7 cellular contexts compared by ENCODE assay signal in genomic region chr2:119678021-119678656, GRCh38. TPM values are rescaled to one million over a fixed set of nuclear protein-coding genes. Genes with fewer than 3 reads are reported as not detected.
DNase-seq lines count a peak whose midpoint lies in the region; ATAC-seq and TF ChIP-seq lines count a peak whose summit lies in the region.

No MANE protein-coding gene starts in this region.

- POLR2A ChIA-PET in SK-N-SH (lab: Yijun Ruan, JAX) = interaction anchor here (0.9 kb wide), 1 partner anchor 9 kb away, joined by 3 read pairs; no protein-coding TSS in a partner anchor

- peaks cover 26% of the 10 kb centered on the region for H3K4me1 Mint-ChIP-seq in stimulated activated memory B cell treated with anti-CD40 and anti-IgM and Interleukin-4, amounts not matched to agents 10 μg/mL and 1 μg/mL and 100 μg/mL, for 72 hours

- no peak for TF ChIP-seq RAD21 in SK-N-SH (IDR thresholded peaks at IDR 0.05; ENCODE audit: low read length)

- CTCF ChIA-PET in SK-N-SH (lab: Yijun Ruan, JAX) = interaction anchor here (0.9 to 1.8 kb wide), 5 partner anchors 17 to 432 kb away, joined by 3 to 7 read pairs (median 4); no protein-coding TSS in a partner anchor

- H3K9me2 ChIP-seq in SK-N-SH = no peaks in the 10 kb centered on the region

- peak overlapping the region; percentile 70; the same call in 1 of the 2 replicates for H2AFZ ChIP-seq in SK-N-SH (ENCODE audit: low read depth)

- H3K79me2 ChIP-seq in SK-N-SH (ENCODE audit: insufficient read depth) = peaks cover 19% of the 10 kb centered on the region

- H3K27ac ChIP-seq in SK-N-SH (ENCODE audit: low read depth in 2 of 2, low read length in 1 of 2) (no peak overlapping the region), tibial nerve (no peak overlapping the region)

- no peaks in the 10 kb centered on the region for H3K27me3 Mint-ChIP-seq in stimulated activated memory B cell treated with anti-CD40 and anti-IgM and Interleukin-4, amounts not matched to agents 10 μg/mL and 1 μg/mL and 100 μg/mL, for 72 hours

- peaks cover 5 to 12% of the 10 kb centered on the region in 2 experiments for H3K36me3 ChIP-seq in SK-N-SH (replicated peaks in 1 of 2; ENCODE audit: control insufficient read depth in 1 of 2, insufficient read depth in 2 of 2, low read length in 1 of 2)
- H3K36me3 ChIP-seq in tibial nerve = peaks cover 0 to 15% (median 0%) of the 10 kb centered on the region in 3 donors

- TF ChIP-seq CTCF in SK-N-SH (IDR thresholded peaks at IDR 0.05) (no peak), tibial nerve (IDR thresholded peaks at IDR 0.05) (no peak)

- TF ChIP-seq POLR2A in tibial nerve (IDR thresholded peaks at IDR 0.05) = no peak

- peaks cover 12% of the 10 kb centered on the region for H3K36me3 Mint-ChIP-seq in stimulated activated memory B cell treated with anti-CD40 and anti-IgM and Interleukin-4, amounts not matched to agents 10 μg/mL and 1 μg/mL and 100 μg/mL, for 72 hours

- H3K27me3 ChIP-seq in SK-N-SH (ENCODE audit: insufficient read depth) (no peaks in the 10 kb centered on the region; the same call in 1 of the 2 replicates), tibial nerve (no peaks in the 10 kb centered on the region)

- peak overlapping the region in 1 of 2 experiments; percentile 92; a peak in 2 of 4 replicates for H3K4me3 ChIP-seq in SK-N-SH (ENCODE audit: low read depth in 2 of 2, low read length in 1 of 2)
- H3K4me3 ChIP-seq in tibial nerve = no peak overlapping the region

- 0 out of 2 replicates have a peak, but pooled peaks cover 6% of the 10 kb centered on the region for H4K20me1 ChIP-seq in SK-N-SH (ENCODE audit: insufficient read depth)

- peak; percentile 5 for ATAC-seq in stimulated activated memory B cell treated with anti-CD40 and anti-IgM and Interleukin-4, amounts not matched to agents 10 μg/mL and 1 μg/mL and 100 μg/mL, for 72 hours
- ATAC-seq in HG02588 (IDR thresholded peaks at IDR 0.05; ENCODE audit: unreplicated experiment) (no peak), HG03108 (IDR thresholded peaks at IDR 0.05; ENCODE audit: unreplicated experiment) (no peak)

- H3K9me3 ChIP-seq in SK-N-SH (no peaks in the 10 kb centered on the region), tibial nerve (no peaks in the 10 kb centered on the region)

- peak overlapping the region; percentile 88; the same call in 1 of the 2 replicates for H3K4me2 ChIP-seq in SK-N-SH

- peak overlapping the region; percentile 86 for H3K4me3 Mint-ChIP-seq in stimulated activated memory B cell treated with anti-CD40 and anti-IgM and Interleukin-4, amounts not matched to agents 10 μg/mL and 1 μg/mL and 100 μg/mL, for 72 hours

- TF ChIP-seq EP300 in SK-N-SH (IDR thresholded peaks at IDR 0.05; ENCODE audit: borderline replicate concordance in 1 of 2, low read depth in 1 of 2, low read length in 1 of 2) (no peak), tibial nerve (IDR thresholded peaks at IDR 0.05) (no peak)

- H3K27ac Mint-ChIP-seq in stimulated activated memory B cell treated with anti-CD40 and anti-IgM and Interleukin-4, amounts not matched to agents 10 μg/mL and 1 μg/mL and 100 μg/mL, for 72 hours = peak overlapping the region; percentile 82

- no peaks in the 10 kb centered on the region for H3K9me3 Mint-ChIP-seq in stimulated activated memory B cell treated with anti-CD40 and anti-IgM and Interleukin-4, amounts not matched to agents 10 μg/mL and 1 μg/mL and 100 μg/mL, for 72 hours

- DNase-seq in NCI-H1105 treated with DMSO at 0.1 percent for 48 hours (lab: John Stamatoyannopoulos, UW) (peak; percentile 75), SK-N-SH (peak; percentile 49), tibial nerve (ENCODE audit: low spot score in 2 of 2) (no peak)
- DNase-seq in effector CD8-positive, alpha-beta T cell (lab: John Stamatoyannopoulos, UW) = peak; percentile 40

- H3K4me1 ChIP-seq in SK-N-SH (ENCODE audit: control insufficient read depth in 1 of 2, insufficient read depth in 2 of 2, low read depth in 1 of 2, low read length in 1 of 2) = peaks cover 5 to 20% of the 10 kb centered on the region in 2 experiments; a peak in 2 of 4 replicates
- H3K4me1 ChIP-seq in tibial nerve = peaks cover 0 to 28% (median 4%) of the 10 kb centered on the region in 4 donors

- WGBS in SK-N-SH (ENCODE audit: low lambda C conversion rate) = 33% methylated on average over 18 of the region's 19 CpGs
- 70 to 78% methylated on average over 18 to 19 of the region's 19 CpGs for WGBS in tibial nerve, 2 donors

- H3K9ac ChIP-seq in SK-N-SH = no peak overlapping the region

- peaks cover 3% of the 10 kb centered on the region for H3F3A ChIP-seq in SK-N-SH (replicated peaks; ENCODE audit: insufficient read depth)

TF ChIP-seq in SK-N-SH, 30 proteins besides CTCF, POLR2A, EP300 and RAD21:
- TF ChIP-seq MXI1 (IDR thresholded peaks at IDR 0.05; ENCODE audit: low read depth, low read length) (0 out of 2 replicates have a peak, but pooled peaks have one; percentile 25), SIN3A (IDR thresholded peaks at IDR 0.05; ENCODE audit: borderline replicate concordance, low read depth, low read length) (no peak)

RNA-seq across cellular contexts. Expression of gene TMEM177, which starts 0.9 kb away (rescaled TPM):
- 16.7 and 17.2 TPM in 2 replicates for polyA plus RNA-seq in SK-N-SH (2012; rRNA removed)
- 9.0 and 13.1 TPM in 2 replicates for polyA plus RNA-seq in SK-N-SH (2012; cell fraction: cytosol; rRNA removed)
- 12.7 and 14.9 TPM in 2 replicates for polyA plus RNA-seq in SK-N-SH (2012; cell fraction: nucleus; rRNA removed)
- total RNA-seq in tibial nerve = 10 to 100 TPM in 1 of 4 donors, 1 to 10 TPM in 3; 3.9 to 15.3 (median 4.5) TPM

Comparison
In these comparisons a context has a peak if more than half of its experiments do, and no peak if none do; other contexts are left out.
1. DNase-seq: peak in NCI-H1105 treated with DMSO at 0.1 percent for 48 hours (single experiment), SK-N-SH (single experiment) and effector CD8-positive, alpha-beta T cell (single experiment); none in tibial nerve (0 of 2).